Comparison of ENCODE assay signal across 2 cellular contexts in genomic region chr7:131691454-131692130, GRCh38.
TF ChIP-seq lines count a peak whose summit lies in the region.

No MANE protein-coding gene starts in this region.

TF ChIP-seq in A549, 52 proteins besides CTCF, POLR2A, EP300 and RAD21 (continued from another document):
- TF ChIP-seq HMGXB4 (CRISPR knock-in tag; IDR thresholded peaks at IDR 0.05; ENCODE audit: borderline replicate concordance) (no peak), HOXB5 (CRISPR knock-in tag; IDR thresholded peaks at IDR 0.05) (no peak), POLR2AphosphoS2 (conservative IDR thresholded peaks at IDR 0.05; ENCODE audit: low read length) (no peak), USF2 (IDR thresholded peaks at IDR 0.05) (no peak), CHD4 (IDR thresholded peaks at IDR 0.05; ENCODE audit: borderline replicate concordance) (no peak), HDAC2 (IDR thresholded peaks at IDR 0.05) (no peak), BCL3 (IDR thresholded peaks at IDR 0.05) (no peak), TP53 (CRISPR knock-in tag; IDR thresholded peaks at IDR 0.05) (no peak), FOXS1 (CRISPR knock-in tag; IDR thresholded peaks at IDR 0.05) (no peak), MAFK (IDR thresholded peaks at IDR 0.05; ENCODE audit: partially characterized antibody) (no peak)

TF ChIP-seq in GM23338, 12 proteins besides CTCF, POLR2A, EP300 and RAD21 (continued from another document):
- TF ChIP-seq ZNF462 (CRISPR knock-in tag; IDR thresholded peaks at IDR 0.05) (no peak), POLR2AphosphoS5 (IDR thresholded peaks at IDR 0.05; ENCODE audit: low read depth) (no peak), CREB1 (CRISPR knock-in tag; IDR thresholded peaks at IDR 0.05; ENCODE audit: low read depth) (no peak), ZNF331 (CRISPR knock-in tag; IDR thresholded peaks at IDR 0.05; ENCODE audit: low read depth) (no peak), NANOG (IDR thresholded peaks at IDR 0.05; ENCODE audit: borderline replicate concordance) (no peak), EZH2phosphoT487 (IDR thresholded peaks at IDR 0.05; ENCODE audit: unreplicated experiment) (no peak), REST (IDR thresholded peaks at IDR 0.05; ENCODE audit: unreplicated experiment) (no peak), STAT1 (IDR thresholded peaks at IDR 0.05; ENCODE audit: unreplicated experiment) (no peak), ZNF114 (CRISPR knock-in tag; IDR thresholded peaks at IDR 0.05) (no peak)
TF ChIP-seq in GM23338: peak in this region for 0.
